ENCODE assay signal across 8 cellular contexts in genomic region chr12:31874961-31875608, GRCh38.
A peak's percentile ranks its signal among the peaks of the same experiment; 100 is the strongest.
DNase-seq lines count a peak whose midpoint lies in the region; ATAC-seq and TF ChIP-seq lines count a peak whose summit lies in the region.

No MANE protein-coding gene starts in this region.

- H3K27ac ChIP-seq in psoas muscle = peak overlapping the region; percentile 63

- H3K4me3 ChIP-seq in AG04449 (ENCODE audit: low read depth, low read length) (no peak overlapping the region), fibroblast of pulmonary artery (replicated peaks; ENCODE audit: low read depth, low read length) (no peak overlapping the region), psoas muscle (no peak overlapping the region)

- CTCF ChIA-PET in AG04449 (lab: Yijun Ruan, JAX) = no interaction called here

- no peaks in the 10 kb centered on the region for H3K4me1 ChIP-seq in psoas muscle

- H3K9me3 ChIP-seq in psoas muscle = no peaks in the 10 kb centered on the region

- intact Hi-C loops in psoas muscle (cut with DNase I) = no loop called here

- peak; percentile 33 for DNase-seq in AG04449 (ENCODE audit: low read depth, low spot score)
- DNase-seq in GM20000 (ENCODE audit: low spot score) = peak; percentile 69
- peak; percentile 60 for DNase-seq in LHCN-M2 (ENCODE audit: low read depth)
- peak; percentile 72 for DNase-seq in activated CD8-positive, alpha-beta memory T cell treated with anti-CD3 and anti-CD28 coated beads, Interleukin-2, amount 50 U/mL, for 48 hours
- peak; percentile 96 for DNase-seq in fibroblast of pulmonary artery (ENCODE audit: low read depth)
- peak; percentile 41 to 57 for DNase-seq in psoas muscle
- DNase-seq in Ammon's horn (ENCODE audit: low spot score) = no peak
- DNase-seq in DMS153 treated with DMSO at 0.1 percent for 48 hours (lab: John Stamatoyannopoulos, UW; ENCODE audit: unreplicated experiment) = no peak

- H3K27me3 ChIP-seq in psoas muscle (ENCODE audit: insufficient read depth in 3 of 3, low read length in 2 of 3) = no peaks in the 10 kb centered on the region

- WGBS in psoas muscle, 3 donors = 21 to 30% (median 25%) methylated on average over 6 of the region's 6 CpGs

- ATAC-seq in psoas muscle = peak in 2 of 4 donors; percentile 61 to 66

- H3K36me3 ChIP-seq in psoas muscle (ENCODE audit: insufficient read depth in 1 of 2, low read depth in 1 of 2) = no peaks in the 10 kb centered on the region

- TF ChIP-seq CTCF in AG04449 (IDR thresholded peaks at IDR 0.05; ENCODE audit: insufficient read depth, low read length, missing control alignments) (no peak), GM20000 (IDR thresholded peaks at IDR 0.05; ENCODE audit: extremely low read depth, missing control alignments) (no peak), fibroblast of pulmonary artery (IDR thresholded peaks at IDR 0.05; ENCODE audit: low read length, missing control alignments) (no peak), psoas muscle (IDR thresholded peaks at IDR 0.05) (no peak)

- POLR2A ChIA-PET in AG04449 (lab: Yijun Ruan, JAX) = no interaction called here

Comparison
In these comparisons a context has a peak if more than half of its experiments do, and no peak if none do; other contexts are left out.
1. DNase-seq: peak in AG04449 (single experiment), GM20000 (single experiment), LHCN-M2 (single experiment), activated CD8-positive, alpha-beta memory T cell treated with anti-CD3 and anti-CD28 coated beads, Interleukin-2, amount 50 U/mL, for 48 hours (single experiment), fibroblast of pulmonary artery (single experiment) and psoas muscle (2 of 2); none in Ammon's horn (single experiment) and DMS153 treated with DMSO at 0.1 percent for 48 hours (single experiment).